ENCODE assay signal across 11 cellular contexts in genomic region chr4:48832571-48832970, GRCh38. TPM values are rescaled to one million over a fixed set of nuclear protein-coding genes. Genes with fewer than 3 reads are reported as not detected.
DNase-seq lines count a peak whose midpoint lies in the region; ATAC-seq, FAIRE-seq and TF ChIP-seq lines count a peak whose summit lies in the region.
"Had no signal": no experiment of that assay in that cellular context is flagged by ENCODE, and none has a peak within 500 bp of the region (broad histone marks: within the 10 kb centered on the region; RNA-seq: fewer than 3 reads in every experiment).

No MANE protein-coding gene starts in this region.

- H3K4me3 ChIP-seq in AG04450 (ENCODE audit: low read depth, low read length) (peak overlapping the region; percentile 98), HCT116 (replicated peaks in 1 of 2; ENCODE audit: low read depth in 1 of 2, low read length in 2 of 2) (peak overlapping the region; percentile 99; a peak in 3 of 4 replicates), keratinocyte (ENCODE audit: control insufficient read depth in 2 of 3, extremely low read depth in 1 of 3, insufficient read depth in 2 of 3, low read depth in 1 of 3, low read length in 3 of 3) (peak overlapping the region; percentile 90 to 99 (median 97))

- TF ChIP-seq RAD21 in HCT116 (IDR thresholded peaks at IDR 0.05; ENCODE audit: low read depth): no peak

- DNase-seq in AG04450 (ENCODE audit: low read depth, low spot score) (no peak), HCT116 (ENCODE audit: low read depth, low spot score) (no peak), keratinocyte (ENCODE audit: low read depth, low spot score) (no peak), activated gamma-delta T cell treated with Interleukin-2 at 50 U/mL for 16 hours (no peak), NCI-H1930 (lab: John Stamatoyannopoulos, UW) (no peak), NCI-H1105 (lab: John Stamatoyannopoulos, UW) (no peak)
- DNase-seq: activated gamma-delta T cell; DMS79; stimulated activated CD4-positive, alpha-beta T cell treated with anti-CD3 and anti-CD28 coated beads, Interleukin-2, amount 100 ng/mL, for 48 hours had no signal

- H3K36me3 ChIP-seq in HCT116 (ENCODE audit: control insufficient read depth in 1 of 2, insufficient read depth in 2 of 2, low read length in 2 of 2) (peaks cover 29 to 33% of the 10 kb centered on the region in 2 experiments; a peak in 3 of 4 replicates), keratinocyte (ENCODE audit: control insufficient read depth in 2 of 2, extremely low read depth in 1 of 2, insufficient read depth in 2 of 2, low read length in 2 of 2) (peaks cover 5 to 6% of the 10 kb centered on the region in 2 experiments)

- CTCF ChIA-PET in AG04450 (lab: Charles Lee) (interaction anchor here (0.6 to 1.9 kb wide), 4 partner anchors 50 to 452 kb away, joined by 3 to 7 read pairs (median 4); no protein-coding TSS in a partner anchor), HCT116 (lab: Charles Lee) (no interaction called here)

- FAIRE-seq in keratinocyte (lab: Jason Lieb, UNC): no peak

- H4K20me1 ChIP-seq in HCT116 (ENCODE audit: insufficient read depth) (no peaks in the 10 kb centered on the region), keratinocyte (ENCODE audit: control insufficient read depth, extremely low read depth, insufficient read depth, low read length) (peaks cover 2% of the 10 kb centered on the region)

- no peaks in the 10 kb centered on the region; the same call in 1 of the 2 replicates for H3K9me3 ChIP-seq in AG04450 (ENCODE audit: control insufficient read depth, insufficient read depth, low read length)
- no peaks in the 10 kb centered on the region for H3K9me3 ChIP-seq in HCT116 (ENCODE audit: control insufficient read depth in 1 of 2, insufficient read depth in 1 of 2, low read depth in 1 of 2, low read length in 2 of 2)
- no peaks in the 10 kb centered on the region for H3K9me3 ChIP-seq in keratinocyte (ENCODE audit: control insufficient read depth, low read depth, low read length)

- no peak for ATAC-seq in HCT116
- ATAC-seq in GM21381 (IDR thresholded peaks at IDR 0.05; ENCODE audit: unreplicated experiment): no peak

- no peak for TF ChIP-seq POLR2A in HCT116 (IDR thresholded peaks at IDR 0.05; ENCODE audit: borderline replicate concordance, extremely low read depth, insufficient read depth, insufficient read length)

- RAD21 ChIA-PET in HCT116 (lab: Charles Lee; ENCODE audit: low non-redundant PET in 1 of 2, low total read pairs in 2 of 2, uncharacterized antibody in 2 of 2, unreplicated experiment in 2 of 2): no interaction called here

- BruUV-seq in HCT116 (replicated peaks; lab: Mats Ljungman, UMichigan): no TSS peak

- no peaks in the 10 kb centered on the region for H3K9me2 ChIP-seq in HCT116 (ENCODE audit: insufficient read depth)

- H3K27me3 Mint-ChIP-seq in activated naive CD8-positive, alpha-beta T cell: no peaks in the 10 kb centered on the region

- no peaks in the 10 kb centered on the region for H3K9me3 Mint-ChIP-seq in activated naive CD8-positive, alpha-beta T cell (ENCODE audit: low read depth)

- no peaks in the 10 kb centered on the region for H3K9me1 ChIP-seq in keratinocyte (ENCODE audit: control insufficient read depth, extremely low read depth, insufficient read depth, low read length)

- H2AFZ ChIP-seq in HCT116 (ENCODE audit: low read depth, low read length, poor library complexity, severe bottlenecking) (no peak overlapping the region), keratinocyte (ENCODE audit: control insufficient read depth, low read length) (no peak overlapping the region)

- H3K27me3 ChIP-seq in AG04450 (ENCODE audit: control insufficient read depth, insufficient read depth, low read length) (no peaks in the 10 kb centered on the region), HCT116 (ENCODE audit: insufficient read depth, low read length) (no peaks in the 10 kb centered on the region), keratinocyte (ENCODE audit: control insufficient read depth, extremely low read depth, insufficient read depth, low read length) (no peaks in the 10 kb centered on the region)

- peak overlapping the region; percentile 99 for H3K4me3 Mint-ChIP-seq in activated naive CD8-positive, alpha-beta T cell

- POLR2A ChIA-PET in AG04450 (lab: Yijun Ruan, JAX): no interaction called here
- POLR2A ChIA-PET in HCT116 (lab: Charles Lee): interaction anchor here (0.7 kb wide), 1 partner anchor 91 kb away, joined by 3 read pairs; no protein-coding TSS in a partner anchor

- H3K79me2 ChIP-seq in HCT116 (ENCODE audit: insufficient read depth, low read length) (peaks cover 67% of the 10 kb centered on the region), keratinocyte (ENCODE audit: control insufficient read depth, insufficient read depth, low read length) (peaks cover 36% of the 10 kb centered on the region)

- peaks cover 13% of the 10 kb centered on the region for H3K36me3 Mint-ChIP-seq in activated naive CD8-positive, alpha-beta T cell

- peak overlapping the region; percentile 97; the same call in 1 of the 2 replicates for H3K9ac ChIP-seq in HCT116 (ENCODE audit: low read length)
- H3K9ac ChIP-seq in keratinocyte (ENCODE audit: control insufficient read depth, extremely low read depth, insufficient read depth, low read length): peak overlapping the region; percentile 15

- H3K4me1 Mint-ChIP-seq in activated naive CD8-positive, alpha-beta T cell (ENCODE audit: low read depth): peaks cover 41% of the 10 kb centered on the region

- H3K4me2 ChIP-seq in HCT116 (ENCODE audit: low read length): peak overlapping the region; percentile 77
- peak overlapping the region; percentile 81 for H3K4me2 ChIP-seq in keratinocyte (ENCODE audit: control insufficient read depth, extremely low read depth, insufficient read depth, low read depth, low read length)

- peak overlapping the region; percentile 61 for H3K27ac Mint-ChIP-seq in activated naive CD8-positive, alpha-beta T cell

- dilution Hi-C loops in keratinocyte (cut with MboI; ENCODE audit: extremely low pct_ligation_motif_present, low sequenced_read_pairs): no loop called here

- H3K4me1 ChIP-seq in HCT116 (ENCODE audit: control insufficient read depth in 1 of 2, insufficient read depth in 2 of 2, low read length in 2 of 2): peaks cover 9 to 17% of the 10 kb centered on the region in 2 experiments
- peaks cover 6% of the 10 kb centered on the region for H3K4me1 ChIP-seq in keratinocyte (ENCODE audit: control insufficient read depth, extremely low read depth, insufficient read depth, low read length)

- TF ChIP-seq CTCF in AG04450 (IDR thresholded peaks at IDR 0.05; ENCODE audit: low read depth, low read length): no peak
- TF ChIP-seq CTCF in HCT116 (IDR thresholded peaks at IDR 0.05 in 2 of 3, conservative IDR thresholded peaks at IDR 0.05 in 1 of 3; ENCODE audit: borderline replicate concordance in 1 of 3, insufficient read depth in 1 of 3, low read depth in 2 of 3, low read length in 2 of 3): no peak
- TF ChIP-seq CTCF in keratinocyte (optimal IDR thresholded peaks at IDR 0.05 in 1 of 3, IDR thresholded peaks at IDR 0.05 in 1 of 3, conservative IDR thresholded peaks at IDR 0.05 in 1 of 3; ENCODE audit: extremely low read depth in 1 of 3, insufficient read depth in 2 of 3, low read length in 3 of 3): no peak

- intact Hi-C loops in HCT116 (cut with micrococcal nuclease): loop anchor here (5.0 to 10.0 kb wide), 3 partner anchors 50 to 148 kb away; partner anchors contain the start of gene FRYL

- no peak overlapping the region for H3K27ac ChIP-seq in AG04450 (ENCODE audit: low read depth, low read length)
- no peak overlapping the region for H3K27ac ChIP-seq in HCT116 (ENCODE audit: low read depth, low read length)
- peak overlapping the region; percentile 99 for H3K27ac ChIP-seq in keratinocyte (ENCODE audit: control insufficient read depth, insufficient read depth, low read length)

TF ChIP-seq in HCT116, 20 proteins besides CTCF, POLR2A, EP300 and RAD21 (continues in another document):
- no peak for TF ChIP-seq JUND (IDR thresholded peaks at IDR 0.05)
- no peak for TF ChIP-seq EZH2 (IDR thresholded peaks at IDR 0.05)
- TF ChIP-seq TCF7L2 (IDR thresholded peaks at IDR 0.05; ENCODE audit: borderline replicate concordance, extremely low read depth, insufficient read depth, insufficient read length): no peak
- TF ChIP-seq EZH2phosphoT487 (IDR thresholded peaks at IDR 0.05; ENCODE audit: borderline replicate concordance): no peak
- TF ChIP-seq ATF3 (IDR thresholded peaks at IDR 0.05): no peak

RNA-seq across cellular contexts. Expression of gene OCIAD1, which starts 1.7 kb away (rescaled TPM):
- polyA plus RNA-seq in AG04450 (2011; rRNA removed) (140 and 176 TPM in 2 replicates), keratinocyte (130 to 199 TPM (median 168 TPM) in 3 replicates)
- polyA minus RNA-seq in AG04450 (2011; rRNA and poly(A)+ RNA removed): 49.1 and 53.0 TPM in 2 replicates
- total RNA-seq in HCT116 (2021; ENCODE audit: unreplicated experiment): 163 TPM
- 82.6 and 94.0 TPM in 2 replicates for polyA plus RNA-seq in HCT116 (2012)
- polyA plus RNA-seq in keratinocyte (2011; ENCODE audit: low read depth): 81.0 TPM
- 92.7 and 193 TPM in 2 replicates for polyA plus RNA-seq in keratinocyte (2011; cell fraction: cytosol; rRNA removed)
- 220 and 255 TPM in 2 replicates for polyA plus RNA-seq in keratinocyte (2011; cell fraction: nucleus; rRNA removed)
- polyA plus RNA-seq in keratinocyte (2012; ENCODE audit: low replicate concordance): 110 and 113 TPM in 2 replicates
- polyA minus RNA-seq in keratinocyte: 56.1 to 70.9 TPM (median 60.1 TPM) in 3 replicates
- polyA minus RNA-seq in keratinocyte (2011; cell fraction: cytosol; rRNA and poly(A)+ RNA removed): 90.5 TPM
- polyA minus RNA-seq in keratinocyte (2011; cell fraction: nucleus; rRNA and poly(A)+ RNA removed): 87.5 and 114 TPM in 2 replicates

RNA-seq across cellular contexts. Expression of gene FRYL, which starts 52.5 kb away (rescaled TPM):
- polyA plus RNA-seq in AG04450 (2011; rRNA removed): 18.6 and 28.0 TPM in 2 replicates
- 46.8 and 74.3 TPM in 2 replicates for polyA minus RNA-seq in AG04450 (2011; rRNA and poly(A)+ RNA removed)
- total RNA-seq in HCT116 (2021; ENCODE audit: unreplicated experiment): 47.7 TPM
- 10.7 and 15.4 TPM in 2 replicates for polyA plus RNA-seq in HCT116 (2012)
- 29.4 to 40.4 TPM (median 29.6 TPM) in 3 replicates for polyA plus RNA-seq in keratinocyte
- 19.6 TPM for polyA plus RNA-seq in keratinocyte (2011; ENCODE audit: low read depth)
- 9.5 and 20.3 TPM in 2 replicates for polyA plus RNA-seq in keratinocyte (2011; cell fraction: cytosol; rRNA removed)
- 48.6 and 66.2 TPM in 2 replicates for polyA plus RNA-seq in keratinocyte (2011; cell fraction: nucleus; rRNA removed)
- 20.9 and 29.6 TPM in 2 replicates for polyA plus RNA-seq in keratinocyte (2012; ENCODE audit: low replicate concordance)
- polyA minus RNA-seq in keratinocyte: 39.1 to 166 TPM (median 101 TPM) in 3 replicates
- polyA minus RNA-seq in keratinocyte (2011; cell fraction: cytosol; rRNA and poly(A)+ RNA removed): 45.7 TPM
- polyA minus RNA-seq in keratinocyte (2011; cell fraction: nucleus; rRNA and poly(A)+ RNA removed): 195 and 330 TPM in 2 replicates
